ENCODE assay signal across 29 cellular contexts in the genomic region with DNA sequence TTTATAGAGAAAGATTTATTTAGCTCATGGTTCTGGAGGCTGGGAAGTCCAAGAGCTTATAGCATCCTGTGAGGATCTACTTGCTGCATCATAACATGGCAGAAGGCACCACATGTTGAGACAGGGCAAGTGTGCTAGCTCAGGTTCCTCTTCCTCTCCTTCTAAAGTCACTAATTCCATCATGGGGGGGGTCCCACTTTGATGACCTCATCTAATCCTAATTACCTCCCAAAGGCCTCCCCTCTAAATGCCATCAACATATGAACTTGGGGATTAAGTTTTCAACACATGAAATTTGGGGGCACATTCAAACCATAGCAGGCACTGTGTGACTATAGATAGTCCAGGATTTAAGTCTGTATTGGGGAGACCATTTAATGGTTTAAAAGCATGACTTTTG.
"Had no signal": no experiment of that assay in that cellular context is flagged by ENCODE, and none has a peak within 500 bp of the region (broad histone marks: within the 10 kb centered on the region; RNA-seq: fewer than 3 reads in every experiment).

No MANE protein-coding gene starts in this region.

- H3K4me2 ChIP-seq: neural progenitor cell, smooth muscle cell had no signal

- DNase-seq: naive thymus-derived CD4-positive, alpha-beta T cell; natural killer cell; occipital lobe; ovary; posterior cingulate gyrus; psoas muscle; right cardiac atrium; spleen; stimulated activated CD4-positive, alpha-beta T cell treated with anti-CD3 and anti-CD28 coated beads, Interleukin-12 subunit alpha, Interleukin-12 subunit beta, amount 100 ng/mL, for 4 hours; stimulated activated CD4-positive, alpha-beta T cell treated with anti-CD3 and anti-CD28 coated beads, Interleukin-1b, Interleukin-23, amount 100 ng/mL, for 48 hours; stimulated activated CD4-positive, alpha-beta T cell treated with anti-CD3 and anti-CD28 coated beads, Interleukin-4, amount 100 ng/mL, for 1 hour; stimulated activated CD4-positive, alpha-beta T cell treated with anti-CD3 and anti-CD28 coated beads, Interleukin-4, amount 100 ng/mL, for 4 hours; stimulated activated CD8-positive, alpha-beta memory T cell treated with anti-CD3 and anti-CD28 coated beads, Interleukin-4, amount 100 ng/mL, for 48 hours; stimulated activated naive CD4-positive, alpha-beta T cell; stimulated activated naive CD8-positive, alpha-beta T cell treated with anti-CD3 and anti-CD28 coated beads, Interleukin-15, amount 100 ng/mL, for 72 hours; stimulated activated naive CD8-positive, alpha-beta T cell treated with anti-CD3 and anti-CD28 coated beads, Interleukin-15, Interleukin-2, amounts not matched to agents 100 U/mL and 50 U/mL, for 24 hours; substantia nigra; testis; tibial artery; transverse colon; upper lobe of left lung had no signal

- H3K27ac ChIP-seq: neural progenitor cell, ovary, parathyroid adenoma, psoas muscle, skin epidermis, spleen, suprapubic skin, testis, transverse colon, upper lobe of left lung, vagina had no signal

- H3K4me1 ChIP-seq: neural progenitor cell, parathyroid adenoma, psoas muscle, suprapubic skin, upper lobe of left lung had no signal

- H3K4me3 ChIP-seq: neural progenitor cell, ovary, psoas muscle, skin epidermis, smooth muscle cell, spleen, suprapubic skin, testis, tibial artery, transverse colon, upper lobe of left lung, vagina had no signal

- ATAC-seq: naive thymus-derived CD4-positive, alpha-beta T cell; natural killer cell; psoas muscle; right cardiac atrium; sciatic nerve; stimulated activated memory B cell treated with anti-CD40 and anti-IgM and Interleukin-4, amounts not matched to agents 10 μg/mL and 1 μg/mL and 100 μg/mL, for 72 hours; stimulated activated naive CD8-positive, alpha-beta T cell treated with anti-CD3 and anti-CD28 coated beads, Interleukin-15, amount 100 ng/mL, for 72 hours; stimulated activated naive CD8-positive, alpha-beta T cell treated with anti-CD3 and anti-CD28 coated beads, Interleukin-15, Interleukin-2, amounts not matched to agents 100 U/mL and 50 U/mL, for 24 hours had no signal

- H2AFZ ChIP-seq: neural progenitor cell, parathyroid adenoma had no signal

- H3K9me3 ChIP-seq: ovary, psoas muscle, spleen, suprapubic skin, testis, tibial artery, transverse colon, upper lobe of left lung, vagina had no signal

- H3K36me3 ChIP-seq: neural progenitor cell, ovary, spleen, suprapubic skin, tibial artery, transverse colon, upper lobe of left lung, vagina had no signal

- H3K9ac ChIP-seq: neural progenitor cell, parathyroid adenoma had no signal

- H3K27me3 ChIP-seq: neural progenitor cell, ovary, spleen, suprapubic skin, testis, tibial artery, transverse colon, upper lobe of left lung, vagina had no signal
